In genomic region chr12:10909462-10909861, GRCh38 we compare ENCODE assay signal across 33 cellular contexts.
"Had no signal": no experiment of that assay in that cellular context is flagged by ENCODE, and none has a peak within 500 bp of the region (broad histone marks: within the 10 kb centered on the region; RNA-seq: fewer than 3 reads in every experiment).

Gene TAS2R13 (minus strand): TSS chr12:10909562. CDS start chr12:10909298, 264 bp downstream.

- H2AFZ ChIP-seq: PC-9 had no signal

- H3K27me3 ChIP-seq: MG63, SJCRH30 had no signal

- ATAC-seq: Panc1, Right ventricle myocardium inferior, SK-N-SH treated with all-trans-retinoic acid at 6 μM for 48 hours, T-cell had no signal

- H3K4me2 ChIP-seq: PC-9 had no signal

- H3K27me3 Mint-ChIP-seq: T-cell had no signal

- H3K27ac Mint-ChIP-seq: T-cell had no signal

- H3K27ac ChIP-seq: PC-9, RWPE1, SJCRH30, SK-N-MC had no signal

- H3K4me3 Mint-ChIP-seq: T-cell had no signal

- H3K4me1 Mint-ChIP-seq: T-cell had no signal

- H3K4me1 ChIP-seq: SJCRH30 had no signal

- H3K36me3 ChIP-seq: MG63, SJCRH30 had no signal

- H3K4me3 ChIP-seq: MG63, PC-9, SJCRH30, SK-N-MC had no signal

- DNase-seq: Kasumi-1, MG63, NCI-H1048, NCI-H1092 treated with DMSO at 0.1 percent for 48 hours, NCI-H1105 treated with DMSO at 0.1 percent for 48 hours, NCI-H1417, NCI-H1436, NCI-H146, NCI-H1694, NCI-H187, NCI-H1930, NCI-H2029 treated with DMSO at 0.1 percent for 48 hours, NCI-H2081 treated with DMSO at 0.1 percent for 48 hours, NCI-H2107, NCI-H2171, NCI-H226, NCI-H446 treated with DMSO at 0.1 percent for 48 hours, NCI-H510A, NCI-H524, NCI-H526, NCI-H69, NCI-H748 treated with DMSO at 0.1 percent for 48 hours, NCI-H82, PC-9, SHP77, SIG-M5, SJCRH30, T-cell had no signal
